ENCODE assay signal across 22 cellular contexts in genomic region chr2:221924551-221924950, GRCh38.
"Had no signal": no experiment of that assay in that cellular context is flagged by ENCODE, and none has a peak within 500 bp of the region (broad histone marks: within the 10 kb centered on the region; RNA-seq: fewer than 3 reads in every experiment).

No MANE protein-coding gene starts in this region.

- H3K36me3 Mint-ChIP-seq: activated naive CD8-positive, alpha-beta T cell had no signal

- ATAC-seq: activated CD4-positive, alpha-beta T cell treated with anti-CD3 and anti-CD28 coated beads for 36 hours; activated T-cell treated with anti-CD3 and anti-CD28 coated beads, Interleukin-2, amount 50 U/mL, for 4 hours; activated T-helper 17 cell treated with anti-CD3 and anti-CD28 coated beads, Interleukin-2, amount 50 U/mL, for 72 hours; heart left ventricle had no signal

- H3K27ac Mint-ChIP-seq: activated CD4-positive, alpha-beta memory T cell treated with anti-CD3 and anti-CD28 coated beads, Interleukin-2, amount 10 ng/mL, durations not matched to agents 7 days and 5 days; activated CD4-positive, alpha-beta T cell treated with anti-CD3 and anti-CD28 coated beads for 36 hours; activated CD4-positive, alpha-beta T cell treated with anti-CD3 and anti-CD28 coated beads, Interleukin-2, amount 10 ng/mL, durations not matched to agents 24 days and 14 days; activated naive CD8-positive, alpha-beta T cell; activated T-helper 17 cell treated with anti-CD3 and anti-CD28 coated beads, Interleukin-2, amount 50 U/mL, for 72 hours had no signal

- H3K9me3 ChIP-seq: colonic mucosa, esophagus squamous epithelium, heart left ventricle had no signal

- H3K4me3 ChIP-seq: colonic mucosa, esophagus squamous epithelium, heart left ventricle had no signal

- H3K9me3 Mint-ChIP-seq: activated CD4-positive, alpha-beta memory T cell treated with anti-CD3 and anti-CD28 coated beads, Interleukin-2, amount 10 ng/mL, durations not matched to agents 7 days and 5 days; activated CD4-positive, alpha-beta T cell treated with anti-CD3 and anti-CD28 coated beads, Interleukin-2, amount 10 ng/mL, durations not matched to agents 24 days and 14 days; activated T-cell treated with anti-CD3 and anti-CD28 coated beads, Interleukin-2, amount 50 U/mL, for 4 hours; activated T-helper 17 cell treated with anti-CD3 and anti-CD28 coated beads, Interleukin-2, amount 50 U/mL, for 72 hours had no signal

- H3K4me1 ChIP-seq: colonic mucosa, esophagus squamous epithelium, heart left ventricle had no signal

- H3K27me3 ChIP-seq: brain microvascular endothelial cell, colonic mucosa, heart left ventricle had no signal

- H3K4me3 Mint-ChIP-seq: activated CD4-positive, alpha-beta memory T cell treated with anti-CD3 and anti-CD28 coated beads, Interleukin-2, amount 10 ng/mL, durations not matched to agents 7 days and 5 days; activated CD4-positive, alpha-beta T cell treated with anti-CD3 and anti-CD28 coated beads for 36 hours; activated CD4-positive, alpha-beta T cell treated with anti-CD3 and anti-CD28 coated beads, Interleukin-2, amount 10 ng/mL, durations not matched to agents 24 days and 14 days; activated naive CD8-positive, alpha-beta T cell; activated T-cell treated with anti-CD3 and anti-CD28 coated beads, Interleukin-2, amount 50 U/mL, for 4 hours; activated T-helper 17 cell treated with anti-CD3 and anti-CD28 coated beads, Interleukin-2, amount 50 U/mL, for 72 hours had no signal

- DNase-seq: activated CD4-positive, alpha-beta memory T cell treated with anti-CD3 and anti-CD28 coated beads, Interleukin-2, amount 10 ng/mL, durations not matched to agents 7 days and 5 days; activated CD4-positive, alpha-beta T cell treated with anti-CD3 and anti-CD28 coated beads for 36 hours; activated CD4-positive, alpha-beta T cell treated with anti-CD3 and anti-CD28 coated beads, Interleukin-2, amount 10 ng/mL, durations not matched to agents 24 days and 14 days; activated CD4-positive, alpha-beta T cell treated with anti-CD3 and anti-CD28 coated beads, Interleukin-2, amount 50 U/mL, for 4 hours; activated CD4-positive, CD25-positive, alpha-beta regulatory T cell; activated CD4-positive, CD25-positive, alpha-beta regulatory T cell treated with anti-CD3 and anti-CD28 coated beads, Interleukin-2, amount 50 U/mL, for 72 hours; activated effector memory CD4-positive, alpha-beta T cell treated with Interleukin-2 at 50 U/mL for 16 hours; activated gamma-delta T cell treated with Interleukin-2 at 50 U/mL for 16 hours; activated naive CD4-positive, alpha-beta T cell treated with anti-CD3 and anti-CD28 coated beads, Interleukin-2, amount 50 U/mL, for 16 hours; activated naive CD4-positive, alpha-beta T cell treated with Interleukin-2 at 50 U/mL for 16 hours; activated T-cell treated with anti-CD3 and anti-CD28 coated beads, Interleukin-2, amount 50 U/mL, for 4 hours; amniotic stem cell; anterior cingulate cortex; brain microvascular endothelial cell; colonic mucosa; effector CD8-positive, alpha-beta T cell; esophagus squamous epithelium; glutamatergic neuron; heart left ventricle; T-helper 2 cell had no signal

- H3K36me3 ChIP-seq: brain microvascular endothelial cell, colonic mucosa, esophagus squamous epithelium, heart left ventricle had no signal

- H3K27me3 Mint-ChIP-seq: activated CD4-positive, alpha-beta memory T cell treated with anti-CD3 and anti-CD28 coated beads, Interleukin-2, amount 10 ng/mL, durations not matched to agents 7 days and 5 days; activated CD4-positive, alpha-beta T cell treated with anti-CD3 and anti-CD28 coated beads for 36 hours; activated CD4-positive, alpha-beta T cell treated with anti-CD3 and anti-CD28 coated beads, Interleukin-2, amount 10 ng/mL, durations not matched to agents 24 days and 14 days; activated naive CD8-positive, alpha-beta T cell; activated T-helper 17 cell treated with anti-CD3 and anti-CD28 coated beads, Interleukin-2, amount 50 U/mL, for 72 hours had no signal

- H3K4me1 Mint-ChIP-seq: activated CD4-positive, alpha-beta memory T cell treated with anti-CD3 and anti-CD28 coated beads, Interleukin-2, amount 10 ng/mL, durations not matched to agents 7 days and 5 days; activated CD4-positive, alpha-beta T cell treated with anti-CD3 and anti-CD28 coated beads for 36 hours; activated CD4-positive, alpha-beta T cell treated with anti-CD3 and anti-CD28 coated beads, Interleukin-2, amount 10 ng/mL, durations not matched to agents 24 days and 14 days; activated T-helper 17 cell treated with anti-CD3 and anti-CD28 coated beads, Interleukin-2, amount 50 U/mL, for 72 hours had no signal
